Comparison of ENCODE assay signal across 8 cellular contexts in genomic region chr1:235513495-235514366, GRCh38. TPM values are rescaled to one million over a fixed set of nuclear protein-coding genes. Genes with fewer than 3 reads are reported as not detected.
DNase-seq lines count a peak whose midpoint lies in the region; ATAC-seq and TF ChIP-seq lines count a peak whose summit lies in the region.

No MANE protein-coding gene starts in this region.

- H3K4me1 ChIP-seq in mucosa of descending colon (ENCODE audit: low read depth) = peaks cover 4% of the 10 kb centered on the region

- H3K36me3 ChIP-seq in mucosa of descending colon (ENCODE audit: low read depth) = no peaks in the 10 kb centered on the region

- peak in 4 of 6 experiments; percentile 3 to 69 (median 52) for DNase-seq in stimulated activated naive CD4-positive, alpha-beta T cell (lab: John Stamatoyannopoulos, UW)
- DNase-seq in stimulated activated naive CD4-positive, alpha-beta T cell treated with Interleukin-2 at 50 U/mL for 16 hours (lab: John Stamatoyannopoulos, UW) = no peak
- DNase-seq in NAMALWA (ENCODE audit: low spot score) = peak; percentile 85
- DNase-seq in SK-N-DZ (ENCODE audit: low spot score) = peak; percentile 80
- DNase-seq in effector CD4-positive, alpha-beta T cell = peak; percentile 34
- DNase-seq in mucosa of descending colon = peak in 1 of 3 donors; percentile 85
- DNase-seq in omental fat pad (ENCODE audit: low spot score) = no peak

- ATAC-seq in mucosa of descending colon (peak; percentile 71), GM21717 (IDR thresholded peaks at IDR 0.05; ENCODE audit: unreplicated experiment) (no peak), omental fat pad (ENCODE audit: low FRiP score) (no peak)

- TF ChIP-seq CTCF in mucosa of descending colon (IDR thresholded peaks at IDR 0.05) (peak; percentile 78), omental fat pad (IDR thresholded peaks at IDR 0.05) (peak in 1 of 3 donors; percentile 31)

- no peak overlapping the region for H3K4me3 ChIP-seq in mucosa of descending colon

- no peaks in the 10 kb centered on the region for H3K9me3 ChIP-seq in mucosa of descending colon

- intact Hi-C loops in mucosa of descending colon (cut with DNase I, micrococcal nuclease) = loop anchor here in 1 of 2 donors (10.0 kb wide), 1 partner anchor 271 kb away; no protein-coding TSS in a partner anchor

RNA-seq across cellular contexts. Expression of gene B3GALNT2, which starts 9.5 kb away (rescaled TPM):
- 24.4 and 26.5 TPM in 2 replicates for polyA plus RNA-seq in SK-N-DZ (2014; cell fraction: cytosol; rRNA removed)
- polyA plus RNA-seq in SK-N-DZ (2014; cell fraction: nucleus; rRNA removed) = 17.7 and 32.4 TPM in 2 replicates
- 10 to 100 TPM; 17.1 to 34.5 (median 19.6) TPM for total RNA-seq in mucosa of descending colon
- 10 to 100 TPM; 17.5 to 30.4 (median 23.2) TPM for total RNA-seq in omental fat pad

Comparison
In these comparisons a context has a peak if more than half of its experiments do, and no peak if none do; other contexts are left out.
1. DNase-seq: peak in stimulated activated naive CD4-positive, alpha-beta T cell (4 of 6), NAMALWA (single experiment), SK-N-DZ (single experiment) and effector CD4-positive, alpha-beta T cell (single experiment); none in stimulated activated naive CD4-positive, alpha-beta T cell treated with Interleukin-2 at 50 U/mL for 16 hours (single experiment) and omental fat pad (single experiment).